Comparison of ENCODE assay signal across 5 cellular contexts in genomic region chr1:60664079-60664478, GRCh38.
"Had no signal": no experiment of that assay in that cellular context is flagged by ENCODE, and none has a peak within 500 bp of the region (broad histone marks: within the 10 kb centered on the region; RNA-seq: fewer than 3 reads in every experiment).

No MANE protein-coding gene starts in this region.

- ATAC-seq: HepG2, K562 had no signal

- H3K4me3 ChIP-seq: K562 had no signal

- H3K27ac ChIP-seq: HL-60 had no signal

- DNase-seq: IMR-90, KBM-7 had no signal
